Comparison of ENCODE assay signal across 1 cellular context in genomic region chr19:47097396-47098217, GRCh38.
TF ChIP-seq lines count a peak whose summit lies in the region.

No MANE protein-coding gene starts in this region.

TF ChIP-seq in GM23338, 12 proteins besides CTCF, POLR2A, EP300 and RAD21 (continued from another document):
- TF ChIP-seq REST (IDR thresholded peaks at IDR 0.05; ENCODE audit: unreplicated experiment) (no peak), NANOG (IDR thresholded peaks at IDR 0.05; ENCODE audit: borderline replicate concordance) (no peak), EZH2 (IDR thresholded peaks at IDR 0.05; ENCODE audit: low read depth, unreplicated experiment) (no peak), POLR2AphosphoS5 (IDR thresholded peaks at IDR 0.05; ENCODE audit: low read depth) (no peak), EZH2phosphoT487 (IDR thresholded peaks at IDR 0.05; ENCODE audit: unreplicated experiment) (no peak), JUNB (IDR thresholded peaks at IDR 0.05; ENCODE audit: unreplicated experiment) (no peak), STAT1 (IDR thresholded peaks at IDR 0.05; ENCODE audit: unreplicated experiment) (no peak), ZNF114 (CRISPR knock-in tag; IDR thresholded peaks at IDR 0.05) (no peak), ZNF462 (CRISPR knock-in tag; IDR thresholded peaks at IDR 0.05) (no peak), ZNF331 (CRISPR knock-in tag; IDR thresholded peaks at IDR 0.05; ENCODE audit: low read depth) (no peak), CREB1 (CRISPR knock-in tag; IDR thresholded peaks at IDR 0.05; ENCODE audit: low read depth) (no peak)
